17 cellular contexts compared by ENCODE assay signal in genomic region chr2:167190053-167190452, GRCh38.
DNase-seq lines count a peak whose midpoint lies in the region; ATAC-seq lines count a peak whose summit lies in the region.
"Had no signal": no experiment of that assay in that cellular context is flagged by ENCODE, and none has a peak within 500 bp of the region (broad histone marks: within the 10 kb centered on the region; RNA-seq: fewer than 3 reads in every experiment).

No MANE protein-coding gene starts in this region.

- peak; percentile 63 for ATAC-seq in left ventricle myocardium superior
- ATAC-seq in left colon = no peak
- ATAC-seq in GM18873 (IDR thresholded peaks at IDR 0.05; ENCODE audit: low FRiP score, unreplicated experiment) = no peak
- ATAC-seq: activated CD8-positive, alpha-beta T cell treated with anti-CD3 and anti-CD28 coated beads, Interleukin-2, amount 10 ng/mL, durations not matched to agents 7 days and 5 days; activated T-helper 17 cell treated with anti-CD3 and anti-CD28 coated beads, Interleukin-2, amount 50 U/mL, for 72 hours had no signal

- no peaks in the 10 kb centered on the region for H3K36me3 ChIP-seq in subcutaneous abdominal adipose tissue (ENCODE audit: control insufficient read depth in 5 of 5, insufficient read depth in 5 of 5, low read length in 5 of 5)
- H3K36me3 ChIP-seq: SJSA1 had no signal

- DNase-seq in NCI-H2081 (lab: John Stamatoyannopoulos, UW) = peak; percentile 36 to 63
- DNase-seq in NCI-H2081 treated with DMSO at 0.1 percent for 48 hours (lab: John Stamatoyannopoulos, UW) = no peak
- peak; percentile 88 for DNase-seq in astrocyte of the hippocampus (ENCODE audit: low read depth, low spot score)
- DNase-seq in left ventricle myocardium superior = peak; percentile 40
- DNase-seq in left colon = no peak
- no peak for DNase-seq in stimulated activated CD4-positive, alpha-beta T cell treated with anti-CD3 and anti-CD28 coated beads, Interleukin-2, amount 100 ng/mL, for 48 hours
- DNase-seq: activated CD8-positive, alpha-beta T cell treated with anti-CD3 and anti-CD28 coated beads, Interleukin-2, amount 10 ng/mL, durations not matched to agents 7 days and 5 days; CD8-positive, alpha-beta memory T cell; effector memory CD4-positive, alpha-beta T cell; GOT3; NCI-H2107; small intestine had no signal

- H3K27ac ChIP-seq in subcutaneous abdominal adipose tissue (ENCODE audit: low read depth, low read length) = peak overlapping the region; percentile 74
- H3K27ac ChIP-seq: HL-60, SJSA1 had no signal

- no peak overlapping the region for H3K9ac ChIP-seq in subcutaneous abdominal adipose tissue (ENCODE audit: low read length in 5 of 5)

- no peaks in the 10 kb centered on the region for H3K9me3 ChIP-seq in subcutaneous abdominal adipose tissue (ENCODE audit: control insufficient read depth in 5 of 5, low read length in 5 of 5)
- H3K9me3 ChIP-seq: SJSA1 had no signal

- intact Hi-C loops in left ventricle myocardium superior (cut with micrococcal nuclease) = no loop called here
- intact Hi-C loops in left colon (cut with DNase I, micrococcal nuclease) = no loop called here

- H3K27me3 ChIP-seq in subcutaneous abdominal adipose tissue (ENCODE audit: control insufficient read depth in 5 of 5, insufficient read depth in 4 of 5, low read length in 5 of 5) = no peaks in the 10 kb centered on the region
- H3K27me3 ChIP-seq: SJSA1 had no signal

- H3K4me1 ChIP-seq in subcutaneous abdominal adipose tissue (ENCODE audit: control insufficient read depth in 5 of 5, insufficient read depth in 5 of 5, low read length in 5 of 5) = peaks cover 0 to 55% (median 25%) of the 10 kb centered on the region in 5 donors

- H3K4me3 ChIP-seq in subcutaneous abdominal adipose tissue (ENCODE audit: low read depth in 1 of 5, low read length in 5 of 5) = no peak overlapping the region
- H3K4me3 ChIP-seq: SJSA1 had no signal

Comparison
In these comparisons a context has a peak if more than half of its experiments do, and no peak if none do; other contexts are left out.
1. DNase-seq: peak in NCI-H2081 (2 of 2), astrocyte of the hippocampus (single experiment) and left ventricle myocardium superior (single experiment); none in NCI-H2081 treated with DMSO at 0.1 percent for 48 hours (single experiment), left colon (0 of 2) and stimulated activated CD4-positive, alpha-beta T cell treated with anti-CD3 and anti-CD28 coated beads, Interleukin-2, amount 100 ng/mL, for 48 hours (0 of 2).